ENCODE assay signal across 8 cellular contexts in the genomic region with DNA sequence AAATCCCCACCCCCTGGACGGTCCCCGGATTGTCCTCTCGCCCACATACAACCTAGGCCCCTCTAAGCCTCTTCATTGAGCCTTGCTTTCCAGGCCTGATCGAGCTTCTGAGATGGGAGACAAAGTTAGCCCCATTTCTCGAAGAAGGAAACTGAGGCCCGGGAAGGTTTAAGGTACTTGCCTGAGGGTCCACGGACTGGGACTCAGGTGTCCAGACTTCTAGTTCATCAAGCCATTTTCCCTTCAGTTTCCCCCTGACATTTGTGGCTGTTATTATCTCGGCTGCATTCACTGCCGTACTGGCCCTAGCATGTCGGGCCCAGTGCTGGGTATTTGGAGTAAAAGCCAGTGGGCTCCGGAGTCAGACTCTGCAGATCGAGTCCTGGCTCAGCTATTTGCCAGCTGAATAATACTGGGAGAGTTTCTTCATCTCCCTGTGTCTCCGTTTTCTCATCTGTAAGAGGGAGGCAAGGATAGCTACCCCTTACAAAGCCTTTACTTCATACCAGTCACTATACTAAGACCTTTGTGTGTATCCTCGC. TPM values are rescaled to one million over a fixed set of nuclear protein-coding genes. Genes with fewer than 3 reads are reported as not detected.
DNase-seq lines count a peak whose midpoint lies in the region; ATAC-seq and TF ChIP-seq lines count a peak whose summit lies in the region.

No MANE protein-coding gene starts in this region.

- WGBS in iPS DF 6.9 (ENCODE audit: insufficient coverage, insufficient read length) = no CpG with 5 or more reads among the region's 14 CpGs

- H3K4me3 ChIP-seq in HAP-1 (peak overlapping the region; percentile 68), iPS DF 6.9 (ENCODE audit: low read length) (peak overlapping the region; percentile 73)

- H3K9me3 Mint-ChIP-seq in activated T-helper 1 cell treated with anti-CD3 and anti-CD28 coated beads, Interleukin-12 subunit alpha, Interleukin-12 subunit beta, Interleukin-2, Interleukin-4 antibody, amounts not matched to agents 30 ng/mL and 10 ng/mL and 1 ng/mL, durations not matched to agents 14 hours and 24 hours and 36 hours = no peaks in the 10 kb centered on the region
- peaks cover 3% of the 10 kb centered on the region for H3K9me3 Mint-ChIP-seq in stimulated activated memory B cell treated with anti-CD40 and anti-IgM and Interleukin-4, amounts not matched to agents 10 μg/mL and 1 μg/mL and 100 μg/mL, for 72 hours

- peaks cover 22% of the 10 kb centered on the region for H3K4me1 ChIP-seq in HAP-1
- H3K4me1 ChIP-seq in iPS DF 6.9 (ENCODE audit: control insufficient read depth, insufficient read depth, low read length) = no peaks in the 10 kb centered on the region; the same call in 1 of the 2 replicates

- H3K4me3 Mint-ChIP-seq in activated T-helper 1 cell treated with anti-CD3 and anti-CD28 coated beads, Interleukin-12 subunit alpha, Interleukin-12 subunit beta, Interleukin-2, Interleukin-4 antibody, amounts not matched to agents 30 ng/mL and 10 ng/mL and 1 ng/mL, durations not matched to agents 14 hours and 24 hours and 36 hours = peak overlapping the region; percentile 96
- peak overlapping the region; percentile 91 for H3K4me3 Mint-ChIP-seq in stimulated activated memory B cell treated with anti-CD40 and anti-IgM and Interleukin-4, amounts not matched to agents 10 μg/mL and 1 μg/mL and 100 μg/mL, for 72 hours

- no peaks in the 10 kb centered on the region for H3K27me3 ChIP-seq in HAP-1 (ENCODE audit: low read depth)
- H3K27me3 ChIP-seq in iPS DF 6.9 (ENCODE audit: control insufficient read depth, insufficient read depth, low read length) = no peaks in the 10 kb centered on the region

- in situ Hi-C loops in HAP-1 (cut with MboI; ENCODE audit: low sequenced_read_pairs) = no loop called here

- H3K36me3 ChIP-seq in HAP-1 (replicated peaks) (peaks cover 29% of the 10 kb centered on the region), iPS DF 6.9 (ENCODE audit: control insufficient read depth, insufficient read depth, low read length) (no peaks in the 10 kb centered on the region; the same call in 1 of the 2 replicates)

- no peak for DNase-seq in HAP-1 (ENCODE audit: low spot score in 2 of 2)
- DNase-seq in activated T-helper 1 cell treated with anti-CD3 and anti-CD28 coated beads, Interleukin-12 subunit alpha, Interleukin-12 subunit beta, Interleukin-2, Interleukin-4 antibody, amounts not matched to agents 30 ng/mL and 10 ng/mL and 1 ng/mL, durations not matched to agents 14 hours and 24 hours and 36 hours (ENCODE audit: low spot score) = no peak
- no peak for DNase-seq in iPS DF 6.9 (ENCODE audit: low read depth, low spot score)
- no peak for DNase-seq in NCI-H1930 (lab: John Stamatoyannopoulos, UW)
- no peak for DNase-seq in NCI-H510A (lab: John Stamatoyannopoulos, UW)

- no peak for TF ChIP-seq CTCF in C4-2B (conservative IDR thresholded peaks at IDR 0.05)

- H3K27ac ChIP-seq in C4-2B (peak overlapping the region; percentile 90), iPS DF 6.9 (ENCODE audit: low read length) (no peak overlapping the region)

- peaks cover 20% of the 10 kb centered on the region for H3K36me3 Mint-ChIP-seq in activated T-helper 1 cell treated with anti-CD3 and anti-CD28 coated beads, Interleukin-12 subunit alpha, Interleukin-12 subunit beta, Interleukin-2, Interleukin-4 antibody, amounts not matched to agents 30 ng/mL and 10 ng/mL and 1 ng/mL, durations not matched to agents 14 hours and 24 hours and 36 hours (ENCODE audit: low read depth)
- peaks cover 17% of the 10 kb centered on the region for H3K36me3 Mint-ChIP-seq in stimulated activated memory B cell treated with anti-CD40 and anti-IgM and Interleukin-4, amounts not matched to agents 10 μg/mL and 1 μg/mL and 100 μg/mL, for 72 hours

- intact Hi-C loops in activated T-helper 1 cell treated with anti-CD3 and anti-CD28 coated beads, Interleukin-12 subunit alpha, Interleukin-12 subunit beta, Interleukin-2, Interleukin-4 antibody, amounts not matched to agents 30 ng/mL and 10 ng/mL and 1 ng/mL, durations not matched to agents 14 hours and 24 hours and 36 hours (cut with micrococcal nuclease) = loop anchor here (1.0 to 10.0 kb wide), 4 partner anchors 11 to 1572 kb away; partner anchors contain the start of gene SNHG17

- peak overlapping the region; percentile 99 for H3K27ac Mint-ChIP-seq in activated T-helper 1 cell treated with anti-CD3 and anti-CD28 coated beads, Interleukin-12 subunit alpha, Interleukin-12 subunit beta, Interleukin-2, Interleukin-4 antibody, amounts not matched to agents 30 ng/mL and 10 ng/mL and 1 ng/mL, durations not matched to agents 14 hours and 24 hours and 36 hours
- peak overlapping the region; percentile 98 for H3K27ac Mint-ChIP-seq in stimulated activated memory B cell treated with anti-CD40 and anti-IgM and Interleukin-4, amounts not matched to agents 10 μg/mL and 1 μg/mL and 100 μg/mL, for 72 hours

- no peak for ATAC-seq in stimulated activated memory B cell treated with anti-CD40 and anti-IgM and Interleukin-4, amounts not matched to agents 10 μg/mL and 1 μg/mL and 100 μg/mL, for 72 hours
- ATAC-seq in GM21786 (IDR thresholded peaks at IDR 0.05; ENCODE audit: unreplicated experiment) = no peak

- no peaks in the 10 kb centered on the region; the same call in 1 of the 2 replicates for H3K9me3 ChIP-seq in HAP-1
- no peaks in the 10 kb centered on the region for H3K9me3 ChIP-seq in iPS DF 6.9 (ENCODE audit: control insufficient read depth, insufficient read depth, low read length)

- H3K4me1 Mint-ChIP-seq in activated T-helper 1 cell treated with anti-CD3 and anti-CD28 coated beads, Interleukin-12 subunit alpha, Interleukin-12 subunit beta, Interleukin-2, Interleukin-4 antibody, amounts not matched to agents 30 ng/mL and 10 ng/mL and 1 ng/mL, durations not matched to agents 14 hours and 24 hours and 36 hours (ENCODE audit: low read depth) = peaks cover 65% of the 10 kb centered on the region
- H3K4me1 Mint-ChIP-seq in stimulated activated memory B cell treated with anti-CD40 and anti-IgM and Interleukin-4, amounts not matched to agents 10 μg/mL and 1 μg/mL and 100 μg/mL, for 72 hours = peaks cover 50% of the 10 kb centered on the region

- no peaks in the 10 kb centered on the region for H3K27me3 Mint-ChIP-seq in activated T-helper 1 cell treated with anti-CD3 and anti-CD28 coated beads, Interleukin-12 subunit alpha, Interleukin-12 subunit beta, Interleukin-2, Interleukin-4 antibody, amounts not matched to agents 30 ng/mL and 10 ng/mL and 1 ng/mL, durations not matched to agents 14 hours and 24 hours and 36 hours (ENCODE audit: insufficient read depth)
- H3K27me3 Mint-ChIP-seq in stimulated activated memory B cell treated with anti-CD40 and anti-IgM and Interleukin-4, amounts not matched to agents 10 μg/mL and 1 μg/mL and 100 μg/mL, for 72 hours = no peaks in the 10 kb centered on the region

RNA-seq across cellular contexts. Expression of gene RPRD1B, which starts 0.6 kb away (rescaled TPM):
- 48.8 and 49.7 TPM in 2 replicates for total RNA-seq in activated T-helper 1 cell treated with anti-CD3 and anti-CD28 coated beads, Interleukin-12 subunit alpha, Interleukin-12 subunit beta, Interleukin-2, Interleukin-4 antibody, amounts not matched to agents 30 ng/mL and 10 ng/mL and 1 ng/mL, durations not matched to agents 14 hours and 24 hours and 36 hours

RNA-seq across cellular contexts. Expression of gene TTI1, which starts 0.9 kb away (rescaled TPM):
- total RNA-seq in activated T-helper 1 cell treated with anti-CD3 and anti-CD28 coated beads, Interleukin-12 subunit alpha, Interleukin-12 subunit beta, Interleukin-2, Interleukin-4 antibody, amounts not matched to agents 30 ng/mL and 10 ng/mL and 1 ng/mL, durations not matched to agents 14 hours and 24 hours and 36 hours = 41.7 and 43.1 TPM in 2 replicates
